Comparison of ENCODE assay signal across 5 cellular contexts in the genomic region with DNA sequence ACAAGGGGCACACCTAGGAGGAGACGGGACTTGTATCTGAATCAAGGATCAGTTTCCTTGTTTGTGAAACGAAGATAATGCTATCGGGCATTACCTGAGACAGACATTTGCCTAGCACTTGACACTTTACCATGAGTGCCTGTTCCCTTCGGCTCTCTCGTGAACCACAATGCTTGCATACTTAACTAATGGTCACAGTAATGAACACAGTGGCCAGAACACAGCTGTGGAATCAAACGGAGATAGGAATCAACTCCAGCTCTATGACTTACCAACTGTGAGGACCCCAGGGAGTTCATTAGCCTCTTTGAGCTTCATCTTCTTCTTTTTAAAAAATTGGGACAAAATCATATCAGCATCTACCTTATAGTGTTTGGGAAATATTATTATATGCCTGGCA.
"Had no signal": no experiment of that assay in that cellular context is flagged by ENCODE, and none has a peak within 500 bp of the region (broad histone marks: within the 10 kb centered on the region; RNA-seq: fewer than 3 reads in every experiment).

No MANE protein-coding gene starts in this region.

- H3K4me3 ChIP-seq: HAP-1 had no signal

- DNase-seq: GOT3, H7 had no signal

- H3K36me3 ChIP-seq: HAP-1 had no signal

- FAIRE-seq: HepG2 had no signal

- H3K27ac ChIP-seq: HL-60 had no signal

- H3K9me3 ChIP-seq: HAP-1 had no signal

- H3K4me1 ChIP-seq: HAP-1 had no signal
